In genomic region chr2:164600763-164601162, GRCh38 we compare ENCODE assay signal across 1 cellular context.
TF ChIP-seq lines count a peak whose summit lies in the region.

No MANE protein-coding gene starts in this region.

TF ChIP-seq in endothelial cell of umbilical vein, 7 proteins besides CTCF, POLR2A, EP300 and RAD21 (continued from another document):
- no peak for TF ChIP-seq MAX (IDR thresholded peaks at IDR 0.05; ENCODE audit: insufficient read depth, insufficient read length)
- no peak for TF ChIP-seq GATA2 (IDR thresholded peaks at IDR 0.05; ENCODE audit: insufficient read depth, insufficient read length, low read depth, low read length)
TF ChIP-seq in endothelial cell of umbilical vein: peak in this region for 0.
